ENCODE assay signal across 8 cellular contexts in genomic region chr9:91192785-91193657, GRCh38.
DNase-seq lines count a peak whose midpoint lies in the region; ATAC-seq and TF ChIP-seq lines count a peak whose summit lies in the region.

No MANE protein-coding gene starts in this region.

- intact Hi-C loops in Panc1 (cut with micrococcal nuclease; ENCODE audit: unreplicated experiment), result no loop called here

- H3K36me3 Mint-ChIP-seq in activated T-helper 17 cell treated with anti-CD3 and anti-CD28 coated beads, Interleukin-2, amount 50 U/mL, for 72 hours (ENCODE audit: low read depth), result peaks cover 25% of the 10 kb centered on the region
- no peaks in the 10 kb centered on the region for H3K36me3 Mint-ChIP-seq in nephron (ENCODE audit: low read depth)

- no peaks in the 10 kb centered on the region for H3K9me3 ChIP-seq in Panc1 (ENCODE audit: control insufficient read depth, insufficient read depth, low read depth, low read length)

- POLR2A ChIA-PET in Panc1 (lab: Charles Lee), result interaction anchor here (0.6 kb wide), 1 partner anchor 63 kb away, joined by 10 read pairs; no protein-coding TSS in a partner anchor

- CTCF ChIA-PET in Panc1 (lab: Charles Lee), result interaction anchor here (0.8 kb wide), 1 partner anchor 35 kb away, joined by 14 read pairs; no protein-coding TSS in a partner anchor

- H3K27me3 ChIP-seq in Panc1 (ENCODE audit: control insufficient read depth, insufficient read depth, low read length), result no peaks in the 10 kb centered on the region

- peak; percentile 63 for DNase-seq in 8988T
- peak; percentile 78 for DNase-seq in Panc1 (ENCODE audit: low read depth, low spot score)
- peak; percentile 93 for DNase-seq in fibroblast of the conjunctiva (ENCODE audit: low read depth)
- peak in 4 of 6 experiments; percentile 3 to 38 (median 19) for DNase-seq in stimulated activated naive CD4-positive, alpha-beta T cell (lab: John Stamatoyannopoulos, UW)

- no peaks in the 10 kb centered on the region for H3K36me3 ChIP-seq in Panc1 (ENCODE audit: control insufficient read depth, insufficient read depth, low read length)

- H3K4me3 ChIP-seq in Panc1 (ENCODE audit: low read depth in 2 of 2, low read length in 2 of 2), result peak overlapping the region; percentile 33 to 43

- H3K27ac Mint-ChIP-seq in activated T-helper 17 cell treated with anti-CD3 and anti-CD28 coated beads, Interleukin-2, amount 50 U/mL, for 72 hours, result peak overlapping the region; percentile 100
- peak overlapping the region; percentile 97 to 98 (median 98) for H3K27ac Mint-ChIP-seq in nephron

- BruUV-seq in Panc1 (replicated peaks; lab: Mats Ljungman, UMichigan), result no TSS peak

- peak; percentile 26 for ATAC-seq in GM18867 (IDR thresholded peaks at IDR 0.05; ENCODE audit: unreplicated experiment)
- peak; percentile 15 for ATAC-seq in HG03460 (IDR thresholded peaks at IDR 0.05; ENCODE audit: unreplicated experiment)
- peak; percentile 76 for ATAC-seq in Panc1
- ATAC-seq in activated T-helper 17 cell treated with anti-CD3 and anti-CD28 coated beads, Interleukin-2, amount 50 U/mL, for 72 hours (replicated peaks), result peak; percentile 87

- TF ChIP-seq CTCF in Panc1 (IDR thresholded peaks at IDR 0.05), result no peak
- no peak for TF ChIP-seq CTCF in nephron (IDR thresholded peaks at IDR 0.05; ENCODE audit: unreplicated experiment in 3 of 3)

- peaks cover 27% of the 10 kb centered on the region for H3K4me1 Mint-ChIP-seq in activated T-helper 17 cell treated with anti-CD3 and anti-CD28 coated beads, Interleukin-2, amount 50 U/mL, for 72 hours
- H3K4me1 Mint-ChIP-seq in nephron, result peaks cover 69% of the 10 kb centered on the region

- in situ Hi-C loops in Panc1 (cut with HindIII; ENCODE audit: low pct_unique_long_range_greater_than_20kb, low sequenced_read_pairs), result no loop called here

- H3K9me3 Mint-ChIP-seq in activated T-helper 17 cell treated with anti-CD3 and anti-CD28 coated beads, Interleukin-2, amount 50 U/mL, for 72 hours, result peaks cover 4% of the 10 kb centered on the region
- H3K9me3 Mint-ChIP-seq in nephron, result no peaks in the 10 kb centered on the region

- no peaks in the 10 kb centered on the region for H3K27me3 Mint-ChIP-seq in activated T-helper 17 cell treated with anti-CD3 and anti-CD28 coated beads, Interleukin-2, amount 50 U/mL, for 72 hours
- H3K27me3 Mint-ChIP-seq in nephron (ENCODE audit: low read depth), result peaks cover 20% of the 10 kb centered on the region

- peak overlapping the region; percentile 87 for H3K4me3 Mint-ChIP-seq in activated T-helper 17 cell treated with anti-CD3 and anti-CD28 coated beads, Interleukin-2, amount 50 U/mL, for 72 hours
- H3K4me3 Mint-ChIP-seq in nephron, result peak overlapping the region; percentile 80 to 83 (median 82)

- H3K27ac ChIP-seq in Panc1 (ENCODE audit: low read length), result 0 out of 2 replicates have a peak overlapping the region, but pooled peaks have one; percentile 17

- H3K4me1 ChIP-seq in Panc1 (ENCODE audit: control insufficient read depth, insufficient read depth, low read length), result peaks cover 7% of the 10 kb centered on the region

Comparison
In these comparisons a context has a peak if more than half of its experiments do, and no peak if none do; other contexts are left out.
1. Peak in every context shown above with its lines: DNase-seq, ATAC-seq, H3K4me3 ChIP-seq and H3K27ac ChIP-seq.
2. DNase-seq: peak in every context shown above with its lines; median percentile 93 in fibroblast of the conjunctiva; 78 in Panc1; 63 in 8988T; 19 in stimulated activated naive CD4-positive, alpha-beta T cell.
3. ATAC-seq: peak in every context shown above with its lines; median percentile 87 in activated T-helper 17 cell treated with anti-CD3 and anti-CD28 coated beads, Interleukin-2, amount 50 U/mL, for 72 hours; 76 in Panc1; 26 in GM18867; 15 in HG03460.